In the genomic region with DNA sequence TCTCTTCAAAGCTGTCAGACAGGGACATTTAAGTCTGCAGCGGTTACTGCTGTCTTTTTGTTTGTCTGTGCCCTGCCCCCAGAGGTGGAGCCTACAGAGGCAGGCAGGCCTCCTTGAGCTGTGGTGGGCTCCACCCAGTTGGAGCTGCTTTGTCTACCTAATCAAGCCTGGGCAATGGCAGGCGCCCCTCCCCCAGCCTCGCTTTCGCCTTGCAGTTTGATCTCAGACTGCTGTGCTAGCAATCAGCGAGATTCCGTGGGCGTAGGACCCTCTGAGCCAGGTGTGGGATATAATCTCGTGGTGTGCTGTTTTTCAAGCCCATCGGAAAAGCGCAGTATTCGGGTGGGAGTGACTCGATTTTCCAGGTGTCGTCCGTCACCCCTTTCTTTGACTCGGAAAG, we compare ENCODE assay signal across 5 cellular contexts.
A peak's percentile ranks its signal among the peaks of the same experiment; 100 is the strongest.
DNase-seq lines count a peak whose midpoint lies in the region; TF ChIP-seq lines count a peak whose summit lies in the region.
"Not testable (repeated sequence)": the region's sequence is repeated elsewhere in the genome, so short reads cannot be mapped to it uniquely, and the experiment has no call there.

No MANE protein-coding gene starts in this region.

- H3K4me1 ChIP-seq in NT2/D1 (ENCODE audit: insufficient read depth, insufficient read length); endodermal cell (ENCODE audit: control insufficient read depth, insufficient read depth, low read length); iPS-15b (ENCODE audit: control insufficient read depth, insufficient read depth, low read length): not testable (repeated sequence)

- not testable (repeated sequence) for H3K36me3 ChIP-seq in NT2/D1 (ENCODE audit: insufficient read depth, insufficient read length, low read length); endodermal cell (ENCODE audit: control insufficient read depth, insufficient read depth, low read length); iPS-15b (ENCODE audit: control insufficient read depth, insufficient read depth, low read length)

- intact Hi-C loops in posterior vena cava (cut with DNase I), result not testable (repeated sequence)

- DNase-seq in ELF-1 (ENCODE audit: low read depth, low spot score) (peak; percentile 57), NT2/D1 (ENCODE audit: low read depth, low spot score) (peak; percentile 23), endodermal cell (peak; percentile 73), posterior vena cava (ENCODE audit: low spot score) (peak; percentile 60)

- not testable (repeated sequence) for H3K27ac Mint-ChIP-seq in endodermal cell

- H3K27ac ChIP-seq in endodermal cell (ENCODE audit: low read depth, low read length), result not testable (repeated sequence)

- not testable (repeated sequence) for H3K27me3 ChIP-seq in NT2/D1 (ENCODE audit: insufficient read depth, insufficient read length); endodermal cell (ENCODE audit: control insufficient read depth, insufficient read depth, low read length, poor library complexity, severe bottlenecking); iPS-15b (ENCODE audit: control insufficient read depth, insufficient read depth, low read length)

- not testable (repeated sequence) for H3K36me3 Mint-ChIP-seq in endodermal cell (ENCODE audit: low read depth)

- H3K4me3 ChIP-seq in NT2/D1 (ENCODE audit: insufficient read length, low read depth); endodermal cell (ENCODE audit: low read length): not testable (repeated sequence)
- peak overlapping the region; percentile 18 for H3K4me3 ChIP-seq in iPS-15b (ENCODE audit: low read depth, low read length)

- H3K9ac ChIP-seq in NT2/D1 (ENCODE audit: insufficient read length, low read depth); endodermal cell (ENCODE audit: extremely low read depth, low read length, poor library complexity, severe bottlenecking); iPS-15b (ENCODE audit: low read depth, low read length): not testable (repeated sequence)

- H3K9me3 ChIP-seq in NT2/D1 (ENCODE audit: insufficient read depth, low read length); endodermal cell (ENCODE audit: control insufficient read depth, low read length); iPS-15b (ENCODE audit: control insufficient read depth, insufficient read depth, low read length): not testable (repeated sequence)

- TF ChIP-seq CTCF in endodermal cell (conservative IDR thresholded peaks at IDR 0.05), result not testable (repeated sequence)

- WGBS in endodermal cell (ENCODE audit: insufficient coverage in 1 of 2, insufficient read length in 1 of 2), 2 experiments, result 94 to 97% methylated on average over 10 to 13 of the region's 15 CpGs

- H3K4me3 Mint-ChIP-seq in endodermal cell, result not testable (repeated sequence)

- not testable (repeated sequence) for H3K4me1 Mint-ChIP-seq in endodermal cell

- H3K27me3 Mint-ChIP-seq in endodermal cell (ENCODE audit: insufficient read depth), result not testable (repeated sequence)

- H3K9me3 Mint-ChIP-seq in endodermal cell, result not testable (repeated sequence)

Comparison
In these comparisons a context has a peak if more than half of its experiments do, and no peak if none do; other contexts are left out.
1. DNase-seq: peak in every context shown above with its lines; median percentile 73 in endodermal cell; 60 in posterior vena cava; 57 in ELF-1; 23 in NT2/D1.